ENCODE assay signal across 9 cellular contexts in the genomic region with DNA sequence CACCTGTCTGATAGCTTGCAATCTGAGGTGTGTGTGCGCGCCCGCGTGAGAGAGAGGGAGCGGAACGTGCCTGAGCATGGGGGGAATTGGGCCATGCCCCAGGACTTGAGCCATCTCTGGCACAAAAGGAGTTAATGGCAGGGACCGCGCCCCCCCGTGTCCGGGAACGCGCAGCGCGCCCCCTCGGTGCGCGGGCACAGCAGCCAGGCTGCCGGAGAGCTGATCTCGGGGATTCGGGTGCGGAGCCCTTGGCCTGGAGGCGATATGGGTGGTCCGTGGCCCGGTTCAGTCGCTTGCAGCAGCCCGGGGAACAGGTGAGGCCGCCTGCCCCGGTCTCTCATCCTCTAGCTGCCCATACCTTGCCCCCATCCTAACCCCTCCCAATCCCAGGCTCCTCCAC. TPM values are rescaled to one million over a fixed set of nuclear protein-coding genes. Genes with fewer than 3 reads are reported as not detected.
DNase-seq lines count a peak whose midpoint lies in the region; ATAC-seq and TF ChIP-seq lines count a peak whose summit lies in the region.
"Had no signal": no experiment of that assay in that cellular context is flagged by ENCODE, and none has a peak within 500 bp of the region (broad histone marks: within the 10 kb centered on the region; RNA-seq: fewer than 3 reads in every experiment).

A gene (plus strand): TSS at position 191 of the 400 bp plus-strand sequence. CDS start 2,909 bp downstream, outside the sequence.

- H4K20me1 ChIP-seq in neural cell (ENCODE audit: insufficient read depth): no peaks in the 10 kb centered on the region

- ATAC-seq in esophagus mucosa (peak; percentile 10), HG02759 (IDR thresholded peaks at IDR 0.05; ENCODE audit: unreplicated experiment) (no peak)

- intact Hi-C loops in prostate gland (cut with DNase I): loop anchor here (2.0 kb wide), 1 partner anchor 34 kb away; no protein-coding TSS in a partner anchor

- no peaks in the 10 kb centered on the region for H3K9me2 ChIP-seq in neural cell (ENCODE audit: insufficient read depth, low read length)

- peak within 1 kb of the TSS; percentile 19 for H3K4me2 ChIP-seq in neural cell (ENCODE audit: low read length)

- H3F3A ChIP-seq in neural cell (ENCODE audit: insufficient read depth, low read length, poor library complexity, severe bottlenecking): no peaks in the 10 kb centered on the region

- H3K9me3 ChIP-seq in HUES48 (ENCODE audit: control insufficient read depth, insufficient read depth, low read length) (peaks cover 31% of the 10 kb centered on the region; the same call in 1 of the 2 replicates), neural cell (ENCODE audit: low read length) (no peaks in the 10 kb centered on the region), prostate gland (no peaks in the 10 kb centered on the region)

- H3K9ac ChIP-seq in HUES48 (ENCODE audit: low read depth, low read length) (no peak within 1 kb of the TSS), neural cell (ENCODE audit: low read length) (peak within 1 kb of the TSS; percentile 83)

- TF ChIP-seq CTCF in neural cell (IDR thresholded peaks at IDR 0.05; ENCODE audit: poor library complexity, severe bottlenecking) (no peak), prostate gland (IDR thresholded peaks at IDR 0.05) (no peak)

- TF ChIP-seq EP300 in neural cell (conservative IDR thresholded peaks at IDR 0.05; ENCODE audit: poor library complexity, severe bottlenecking): no peak

- H3K79me2 ChIP-seq in ACC112 (ENCODE audit: control insufficient read depth, insufficient read depth, low read length, unreplicated experiment): no peaks in the 10 kb centered on the region
- peaks cover 26% of the 10 kb centered on the region for H3K79me2 ChIP-seq in neural cell (replicated peaks; ENCODE audit: insufficient read depth, low read length)

- H2AFZ ChIP-seq in ACC112 (ENCODE audit: low read length, unreplicated experiment) (no peak within 1 kb of the TSS), neural cell (ENCODE audit: low read depth, low read length) (no peak within 1 kb of the TSS)

- TF ChIP-seq POLR2A in prostate gland (IDR thresholded peaks at IDR 0.05): no peak

- peak within 1 kb of the TSS; percentile 21; the same call in 1 of the 2 replicates for H3K4me3 ChIP-seq in ACC112 (ENCODE audit: low read depth, low read length)
- H3K4me3 ChIP-seq in HUES48 (ENCODE audit: low read depth, low read length): peak within 1 kb of the TSS; percentile 71
- H3K4me3 ChIP-seq in neural cell (ENCODE audit: low read length): peak within 1 kb of the TSS; percentile 78
- peak within 1 kb of the TSS in 1 of 2 donors; percentile 5 for H3K4me3 ChIP-seq in prostate gland

- no peaks in the 10 kb centered on the region for H3K27me3 ChIP-seq in ACC112 (ENCODE audit: insufficient read depth, low read length)
- no peaks in the 10 kb centered on the region for H3K27me3 ChIP-seq in HUES48 (ENCODE audit: control insufficient read depth, insufficient read depth, low read length)
- H3K27me3 ChIP-seq in neural cell (ENCODE audit: insufficient read depth, low read depth, low read length): no peaks in the 10 kb centered on the region
- H3K27me3 ChIP-seq in prostate gland (replicated peaks; ENCODE audit: insufficient read depth): no peaks in the 10 kb centered on the region

- no peak for TF ChIP-seq RAD21 in neural cell (conservative IDR thresholded peaks at IDR 0.05)

- no peak within 1 kb of the TSS for H3K27ac ChIP-seq in ACC112 (ENCODE audit: low read depth, low read length)
- no peak within 1 kb of the TSS for H3K27ac ChIP-seq in HUES48 (ENCODE audit: low read depth, low read length)
- H3K27ac ChIP-seq in neural cell (ENCODE audit: low read length): peak within 1 kb of the TSS; percentile 89
- no peak within 1 kb of the TSS for H3K27ac ChIP-seq in prostate gland

- H3K36me3 ChIP-seq in ACC112 (ENCODE audit: insufficient read depth, low read length) (no peaks in the 10 kb centered on the region), HUES48 (ENCODE audit: control insufficient read depth, insufficient read depth, low read length) (0 out of 2 replicates have a peak, but pooled peaks cover 9% of the 10 kb centered on the region), neural cell (ENCODE audit: insufficient read depth, low read length) (no peaks in the 10 kb centered on the region), prostate gland (no peaks in the 10 kb centered on the region)

- DNase-seq in SIG-M5 treated with dmso at 0.1 percent for 504 hours (lab: John Stamatoyannopoulos, UW; ENCODE audit: unreplicated experiment) (no peak), NCI-H1436 (lab: John Stamatoyannopoulos, UW) (no peak), prostate gland (ENCODE audit: low spot score) (no peak)
- DNase-seq: activated CD4-positive, CD25-positive, alpha-beta regulatory T cell treated with anti-CD3 and anti-CD28 coated beads, Interleukin-2, amount 50 U/mL, for 72 hours had no signal

- WGBS in prostate gland: under 1% methylated on average over 15 of the region's 28 CpGs

- H3K4me1 ChIP-seq in ACC112 (ENCODE audit: control insufficient read depth, insufficient read depth, low read length, unreplicated experiment) (no peaks in the 10 kb centered on the region), HUES48 (ENCODE audit: control insufficient read depth, insufficient read depth, low read length) (peaks cover 9% of the 10 kb centered on the region; the same call in 1 of the 2 replicates), prostate gland (replicated peaks) (no peaks in the 10 kb centered on the region)

TF ChIP-seq in neural cell, 6 proteins besides CTCF, POLR2A, EP300 and RAD21:
- no peak for TF ChIP-seq SMC3 (conservative IDR thresholded peaks at IDR 0.05; ENCODE audit: poor library complexity)
- TF ChIP-seq MXI1 (conservative IDR thresholded peaks at IDR 0.05; ENCODE audit: poor library complexity, severe bottlenecking): peak; percentile 37
- no peak for TF ChIP-seq TAF1 (IDR thresholded peaks at IDR 0.05; ENCODE audit: low read depth)
- peak; percentile 69 for TF ChIP-seq POLR2AphosphoS5 (IDR thresholded peaks at IDR 0.05)
- TF ChIP-seq EZH2 (IDR thresholded peaks at IDR 0.05; ENCODE audit: borderline replicate concordance, insufficient read depth, low read length, poor library complexity, severe bottlenecking): no peak

RNA-seq across cellular contexts. Expression of the gene that starts here (rescaled TPM):
- 0.08 TPM for total RNA-seq in esophagus mucosa
- polyA plus RNA-seq in neural cell: 11.7 and 20.0 TPM in 2 replicates
- 26.8 and 30.3 TPM in 2 replicates for polyA minus RNA-seq in neural cell
- 1 to 10 TPM; 1.4 to 9.4 TPM for total RNA-seq in prostate gland

Comparison
In these comparisons a context has a peak if more than half of its experiments do, and no peak if none do; other contexts are left out.
1. Peak in ATAC-seq in esophagus mucosa; RNA of the gene not detected or under 1 TPM.